ENCODE assay signal across 14 cellular contexts in the genomic region with DNA sequence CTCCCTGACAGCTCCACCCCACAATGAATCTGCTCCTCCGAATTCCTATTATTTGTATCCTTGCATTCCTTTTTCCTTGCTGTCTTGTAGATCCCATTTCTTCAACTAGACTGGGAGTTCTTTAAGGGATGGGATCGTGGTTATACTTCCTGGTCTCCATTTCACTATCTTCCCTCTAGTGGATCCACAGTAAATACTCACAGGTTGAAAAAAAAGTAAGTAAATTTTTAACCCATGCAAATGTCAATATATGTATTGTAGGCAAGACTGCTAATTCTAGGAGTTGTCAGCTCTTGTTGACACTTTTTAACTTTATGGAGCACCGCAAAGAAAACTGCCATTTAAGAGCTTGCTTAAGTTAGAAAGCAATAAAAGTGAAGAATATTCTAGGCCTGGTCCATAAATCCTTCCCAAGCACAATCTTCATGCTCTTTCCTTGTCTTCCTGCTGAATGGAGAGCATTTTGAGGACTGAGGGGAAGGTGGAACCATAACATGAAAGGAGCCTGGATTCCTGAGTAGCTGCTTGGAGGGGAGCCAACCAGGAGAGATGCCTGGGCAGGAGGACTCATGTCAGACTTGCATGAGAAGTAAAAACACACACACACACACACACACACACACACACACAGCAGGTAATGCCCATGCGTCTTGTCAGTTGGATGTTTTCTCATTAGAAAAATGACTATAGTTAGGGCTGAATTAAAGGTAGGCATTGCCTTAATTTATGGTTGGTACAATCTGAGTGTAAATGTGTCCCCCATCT. TPM values are rescaled to one million over a fixed set of nuclear protein-coding genes. Genes with fewer than 3 reads are reported as not detected.
DNase-seq lines count a peak whose midpoint lies in the region; FAIRE-seq and TF ChIP-seq lines count a peak whose summit lies in the region.
"Had no signal": no experiment of that assay in that cellular context is flagged by ENCODE, and none has a peak within 500 bp of the region (broad histone marks: within the 10 kb centered on the region; RNA-seq: fewer than 3 reads in every experiment).

No MANE protein-coding gene starts in this region.

- H3K4me1 ChIP-seq in HEK293 (ENCODE audit: control insufficient read depth, insufficient read depth, low read length): no peaks in the 10 kb centered on the region
- peaks cover 28% of the 10 kb centered on the region for H3K4me1 ChIP-seq in SJSA1 (replicated peaks)
- no peaks in the 10 kb centered on the region for H3K4me1 ChIP-seq in kidney (ENCODE audit: control insufficient read depth in 1 of 2, insufficient read depth in 1 of 2, low read depth in 1 of 2, low read length in 2 of 2)
- peaks cover 29 to 31% (median 30%) of the 10 kb centered on the region in 3 donors for H3K4me1 ChIP-seq in skeletal muscle tissue (ENCODE audit: control insufficient read depth in 3 of 3, insufficient read depth in 3 of 3, low read length in 3 of 3)
- no peaks in the 10 kb centered on the region for H3K4me1 ChIP-seq in small intestine (ENCODE audit: control insufficient read depth in 2 of 2, insufficient read depth in 1 of 2, low read depth in 1 of 2, low read length in 1 of 2)

- CTCF ChIA-PET in HEK293 (lab: Yijun Ruan, JAX): interaction anchor here (1.7 kb wide), 1 partner anchor 33 kb away, joined by 5 read pairs; no protein-coding TSS in a partner anchor
- CTCF ChIA-PET in GM10248 (lab: Yijun Ruan, JAX): interaction anchor here (1.3 to 1.9 kb wide), 3 partner anchors 15 to 33 kb away, joined by 3 to 7 read pairs (median 5); no protein-coding TSS in a partner anchor

- H3K27me3 ChIP-seq in SJSA1 (replicated peaks) (no peaks in the 10 kb centered on the region), skeletal muscle tissue (ENCODE audit: control insufficient read depth in 3 of 3, insufficient read depth in 3 of 3, low read length in 3 of 3) (no peaks in the 10 kb centered on the region), small intestine (ENCODE audit: control insufficient read depth in 2 of 2, insufficient read depth in 2 of 2, low read length in 2 of 2) (no peaks in the 10 kb centered on the region)

- intact Hi-C loops in kidney (cut with DNase I): no loop called here
- intact Hi-C loops in posterior cingulate gyrus (cut with DNase I): no loop called here

- H3K4me3 ChIP-seq in HEK293 (ENCODE audit: low read depth, low read length) (no peak overlapping the region), SJSA1 (no peak overlapping the region), kidney (ENCODE audit: low read length in 2 of 2) (no peak overlapping the region), skeletal muscle tissue (ENCODE audit: low read length in 3 of 3) (no peak overlapping the region), small intestine (ENCODE audit: low read depth in 1 of 2, low read length in 2 of 2) (no peak overlapping the region)

- H3K27ac ChIP-seq in HEK293 (ENCODE audit: extremely low read depth, low read depth, low read length) (no peak overlapping the region), SJSA1 (peak overlapping the region; percentile 52), kidney (ENCODE audit: low read depth in 2 of 2, low read length in 2 of 2) (no peak overlapping the region), skeletal muscle tissue (ENCODE audit: low read depth, low read length) (peak overlapping the region; percentile 71), small intestine (ENCODE audit: low read depth in 1 of 2, low read length in 1 of 2) (peak overlapping the region in 1 of 2 donors; percentile 78)

- 50 to 72% (median 51%) methylated on average over 4 of the region's 4 CpGs for WGBS in small intestine, 3 donors

- POLR2A ChIA-PET in HEK293 (lab: Yijun Ruan, JAX) (interaction anchor here (1.3 kb wide), 1 partner anchor 97 kb away, joined by 3 read pairs; the partner anchor contains the start of gene CCDC186), GM10248 (lab: Yijun Ruan, JAX) (no interaction called here)

- DNase-seq in SJSA1 (ENCODE audit: low read depth in 1 of 2, low spot score in 2 of 2) (peak in 1 of 2 experiments; percentile 83), kidney (peak; percentile 29), T-helper 2 cell (no peak), small intestine (no peak), posterior cingulate gyrus (no peak), GM10248 (ENCODE audit: extremely low spot score) (no peak)
- DNase-seq: activated CD4-positive, alpha-beta T cell treated with anti-CD3 and anti-CD28 coated beads, Interleukin-2, amount 10 ng/mL, durations not matched to agents 24 days and 14 days; activated gamma-delta T cell; COR-L47; NCI-H1048; NCI-H774; stimulated activated CD4-positive, alpha-beta T cell treated with anti-CD3 and anti-CD28 coated beads, Interleukin-4, amount 100 ng/mL, for 1 hour had no signal

- H3K9ac ChIP-seq in kidney (ENCODE audit: low read length in 2 of 2) (no peak overlapping the region), skeletal muscle tissue (ENCODE audit: low read depth in 1 of 3, low read length in 3 of 3) (no peak overlapping the region)

- FAIRE-seq in kidney (lab: Jason Lieb, UNC) (no peak), small intestine (lab: Jason Lieb, UNC) (no peak)

- H3K9me3 ChIP-seq in HEK293 (ENCODE audit: control insufficient read depth, insufficient read depth, low read depth, low read length): no peaks in the 10 kb centered on the region
- H3K9me3 ChIP-seq in SJSA1 (replicated peaks): no peaks in the 10 kb centered on the region
- no peaks in the 10 kb centered on the region for H3K9me3 ChIP-seq in kidney (ENCODE audit: control insufficient read depth in 1 of 2, low read length in 2 of 2)
- no peaks in the 10 kb centered on the region for H3K9me3 ChIP-seq in skeletal muscle tissue (ENCODE audit: control insufficient read depth in 3 of 3, low read length in 3 of 3)
- no peaks in the 10 kb centered on the region for H3K9me3 ChIP-seq in small intestine (ENCODE audit: control insufficient read depth, low read depth)

- no peak for TF ChIP-seq CTCF in HEK293 (tag by site-specific recombination; IDR thresholded peaks at IDR 0.05)
- TF ChIP-seq CTCF in kidney (IDR thresholded peaks at IDR 0.05; ENCODE audit: borderline replicate concordance, extremely low read depth, insufficient read depth): no peak
- TF ChIP-seq CTCF in GM10248 (IDR thresholded peaks at IDR 0.05; ENCODE audit: control extremely low read depth, extremely low read depth, low read depth, missing control alignments): no peak

- H3K36me3 ChIP-seq in HEK293 (ENCODE audit: control insufficient read depth in 2 of 2, insufficient read depth in 1 of 2, low read length in 2 of 2) (no peaks in the 10 kb centered on the region), SJSA1 (no peaks in the 10 kb centered on the region), kidney (ENCODE audit: control insufficient read depth in 1 of 2, insufficient read depth in 2 of 2, low read length in 2 of 2) (no peaks in the 10 kb centered on the region), skeletal muscle tissue (ENCODE audit: control insufficient read depth in 3 of 3, insufficient read depth in 3 of 3, low read length in 3 of 3) (no peaks in the 10 kb centered on the region), small intestine (ENCODE audit: control insufficient read depth in 2 of 2, insufficient read depth in 2 of 2, low read length in 2 of 2) (no peaks in the 10 kb centered on the region)

TF ChIP-seq in HEK293, 187 proteins besides CTCF, POLR2A, EP300 and RAD21 (continues in another document):
- TF ChIP-seq PRDM6 (tag by site-specific recombination; IDR thresholded peaks at IDR 0.05) (peak; percentile 46; the same call in 1 of the 2 replicates), ZNF701 (tag by site-specific recombination; IDR thresholded peaks at IDR 0.05) (0 out of 2 replicates have a peak, but pooled peaks have one; percentile 56), ZNF580 (tag by site-specific recombination; IDR thresholded peaks at IDR 0.05) (no peak)
- TF ChIP-seq, protein P1, sequence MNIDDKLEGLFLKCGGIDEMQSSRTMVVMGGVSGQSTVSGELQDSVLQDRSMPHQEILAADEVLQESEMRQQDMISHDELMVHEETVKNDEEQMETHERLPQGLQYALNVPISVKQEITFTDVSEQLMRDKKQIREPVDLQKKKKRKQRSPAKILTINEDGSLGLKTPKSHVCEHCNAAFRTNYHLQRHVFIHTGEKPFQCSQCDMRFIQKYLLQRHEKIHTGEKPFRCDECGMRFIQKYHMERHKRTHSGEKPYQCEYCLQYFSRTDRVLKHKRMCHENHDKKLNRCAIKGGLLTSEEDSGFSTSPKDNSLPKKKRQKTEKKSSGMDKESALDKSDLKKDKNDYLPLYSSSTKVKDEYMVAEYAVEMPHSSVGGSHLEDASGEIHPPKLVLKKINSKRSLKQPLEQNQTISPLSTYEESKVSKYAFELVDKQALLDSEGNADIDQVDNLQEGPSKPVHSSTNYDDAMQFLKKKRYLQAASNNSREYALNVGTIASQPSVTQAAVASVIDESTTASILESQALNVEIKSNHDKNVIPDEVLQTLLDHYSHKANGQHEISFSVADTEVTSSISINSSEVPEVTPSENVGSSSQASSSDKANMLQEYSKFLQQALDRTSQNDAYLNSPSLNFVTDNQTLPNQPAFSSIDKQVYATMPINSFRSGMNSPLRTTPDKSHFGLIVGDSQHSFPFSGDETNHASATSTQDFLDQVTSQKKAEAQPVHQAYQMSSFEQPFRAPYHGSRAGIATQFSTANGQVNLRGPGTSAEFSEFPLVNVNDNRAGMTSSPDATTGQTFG (tag by site-specific recombination; IDR thresholded peaks at IDR 0.05; ENCODE audit: borderline replicate concordance): no peak

RNA-seq across cellular contexts. Expression of gene VWA2, which starts 32.1 kb away (rescaled TPM):
- total RNA-seq in SJSA1 (2014; rRNA removed; shearing (Covaris generic)): not detected in 2 replicates
- total RNA-seq in kidney (6.5 TPM), skeletal muscle tissue (not detected)
- polyA plus RNA-seq in kidney (ENCODE audit: insufficient read depth, low read depth, low replicate concordance) (0.17 TPM), small intestine (1 to 10 TPM in 1 of 3 donors, not detected in 2; 3.0 TPM)
- total RNA-seq: activated CD4-positive, alpha-beta T cell treated with anti-CD3 and anti-CD28 coated beads, Interleukin-2, amount 10 ng/mL, durations not matched to agents 24 days and 14 days had no signal

Comparison
In these comparisons a context has a peak if more than half of its experiments do, and no peak if none do; other contexts are left out.
1. H3K27ac ChIP-seq: peak in SJSA1 (single experiment) and skeletal muscle tissue (single experiment); none in HEK293 (single experiment) and kidney (0 of 2).